14 cellular contexts compared by ENCODE assay signal in genomic region chr3:169243579-169243978, GRCh38.
"Had no signal": no experiment of that assay in that cellular context is flagged by ENCODE, and none has a peak within 500 bp of the region (broad histone marks: within the 10 kb centered on the region; RNA-seq: fewer than 3 reads in every experiment).

No MANE protein-coding gene starts in this region.

- H3K36me3 ChIP-seq: WERI-Rb-1 had no signal

- H3K36me3 Mint-ChIP-seq: stimulated activated naive B cell treated with anti-CD40 and anti-IgM and Interleukin-4, amounts not matched to agents 10 μg/mL and 1 μg/mL and 100 μg/mL, for 72 hours; type B pancreatic cell had no signal

- H3K4me3 Mint-ChIP-seq: activated CD8-positive, alpha-beta T cell treated with anti-CD3 and anti-CD28 coated beads, Interleukin-2, amount 10 ng/mL, durations not matched to agents 7 days and 5 days; natural killer cell; stimulated activated naive B cell treated with anti-CD40 and anti-IgM and Interleukin-4, amounts not matched to agents 10 μg/mL and 1 μg/mL and 100 μg/mL, for 72 hours had no signal

- H3K9me3 Mint-ChIP-seq: stimulated activated naive B cell treated with anti-CD40 and anti-IgM and Interleukin-4, amounts not matched to agents 10 μg/mL and 1 μg/mL and 100 μg/mL, for 72 hours; type B pancreatic cell had no signal

- DNase-seq: activated CD4-positive, alpha-beta T cell treated with anti-CD3 and anti-CD28 coated beads for 4 hours; activated CD8-positive, alpha-beta memory T cell treated with anti-CD3 and anti-CD28 coated beads, Interleukin-2, amount 50 U/mL, for 48 hours; activated CD8-positive, alpha-beta T cell treated with anti-CD3 and anti-CD28 coated beads, Interleukin-2, amount 10 ng/mL, durations not matched to agents 7 days and 5 days; central memory CD4-positive, alpha-beta T cell; cortex of kidney; effector CD8-positive, alpha-beta T cell; hypothalamus; natural killer cell; stimulated activated CD4-positive, alpha-beta T cell treated with anti-CD3 and anti-CD28 coated beads, Interleukin-2, amount 100 ng/mL, for 24 hours; stimulated activated naive B cell treated with anti-CD40 and anti-IgM and Interleukin-4, amounts not matched to agents 10 μg/mL and 1 μg/mL and 100 μg/mL, for 72 hours; T-helper 1 cell; WERI-Rb-1 had no signal

- ATAC-seq: activated CD8-positive, alpha-beta T cell treated with anti-CD3 and anti-CD28 coated beads, Interleukin-2, amount 10 ng/mL, durations not matched to agents 7 days and 5 days; natural killer cell; stimulated activated naive B cell treated with anti-CD40 and anti-IgM and Interleukin-4, amounts not matched to agents 10 μg/mL and 1 μg/mL and 100 μg/mL, for 72 hours had no signal

- H3K27ac Mint-ChIP-seq: activated CD8-positive, alpha-beta T cell treated with anti-CD3 and anti-CD28 coated beads, Interleukin-2, amount 10 ng/mL, durations not matched to agents 7 days and 5 days; natural killer cell; stimulated activated naive B cell treated with anti-CD40 and anti-IgM and Interleukin-4, amounts not matched to agents 10 μg/mL and 1 μg/mL and 100 μg/mL, for 72 hours had no signal

- H3K27ac ChIP-seq: epithelial cell of prostate, WERI-Rb-1 had no signal
